ENCODE assay signal across 2 cellular contexts in the genomic region with DNA sequence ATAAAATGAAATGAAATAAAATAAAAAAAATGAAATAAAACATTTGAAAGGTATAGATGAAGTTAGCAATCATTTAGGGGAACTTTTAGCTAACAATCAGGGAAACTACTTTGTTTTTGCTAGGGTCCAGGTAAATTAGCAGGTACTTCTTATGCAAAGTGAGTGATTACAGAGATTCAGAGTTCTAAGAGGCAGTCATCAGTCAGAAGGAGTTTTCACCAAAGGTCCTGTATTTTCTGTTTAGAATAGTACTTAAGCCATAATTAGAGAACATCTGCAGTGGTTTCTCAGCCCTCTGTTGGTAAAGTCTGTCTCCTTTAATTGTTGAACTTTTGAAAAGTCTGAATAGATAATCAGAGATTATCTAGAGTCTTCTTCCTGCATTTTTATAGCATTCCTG.
TF ChIP-seq lines count a peak whose summit lies in the region.

No MANE protein-coding gene starts in this region.

TF ChIP-seq in GM23338, 12 proteins besides CTCF, POLR2A, EP300 and RAD21:
- TF ChIP-seq NANOG (IDR thresholded peaks at IDR 0.05; ENCODE audit: borderline replicate concordance) (peak; percentile 83; the same call in 1 of the 2 replicates), EZH2phosphoT487 (IDR thresholded peaks at IDR 0.05; ENCODE audit: unreplicated experiment) (no peak)

TF ChIP-seq in H1, 55 proteins besides CTCF, POLR2A, EP300 and RAD21:
- TF ChIP-seq KDM4A (IDR thresholded peaks at IDR 0.05; ENCODE audit: low read depth, low read length, severe bottlenecking) (no peak), NANOG (IDR thresholded peaks at IDR 0.05; ENCODE audit: insufficient read depth, low read depth, low read length, poor library complexity, severe bottlenecking) (peak; percentile 53), YY1 (IDR thresholded peaks at IDR 0.05; ENCODE audit: low read depth, low read length) (no peak), NRF1 (IDR thresholded peaks at IDR 0.05; ENCODE audit: low read depth, low read length) (no peak), ZNF274 (IDR thresholded peaks at IDR 0.05; ENCODE audit: borderline replicate concordance, extremely low read depth, low read length) (no peak), POLR2AphosphoS5 (IDR thresholded peaks at IDR 0.05; ENCODE audit: low read depth, low read length) (no peak)
